Comparison of ENCODE assay signal across 18 cellular contexts in the genomic region with DNA sequence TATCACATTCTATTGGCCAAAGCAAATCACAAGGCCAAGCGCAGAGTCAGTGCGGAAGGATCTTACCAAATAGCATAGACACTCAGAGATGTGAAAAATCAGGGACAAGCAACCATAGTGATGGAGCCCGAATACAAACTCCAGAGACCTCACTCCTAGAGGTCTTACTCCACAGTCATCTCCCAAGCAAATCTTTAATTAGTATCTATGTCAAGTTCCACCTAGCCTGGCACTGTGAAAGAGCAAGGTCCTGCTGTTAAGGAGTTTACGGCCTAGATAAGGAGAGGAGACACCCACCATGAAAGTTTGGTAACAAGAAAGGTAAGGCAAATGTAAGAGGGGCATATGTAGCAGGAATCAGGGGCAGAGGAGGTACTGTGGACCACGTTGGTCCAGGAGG. TPM values are rescaled to one million over a fixed set of nuclear protein-coding genes. Genes with fewer than 3 reads are reported as not detected.
"Had no signal": no experiment of that assay in that cellular context is flagged by ENCODE, and none has a peak within 500 bp of the region (broad histone marks: within the 10 kb centered on the region; RNA-seq: fewer than 3 reads in every experiment).

No MANE protein-coding gene starts in this region.

- H3K4me1 ChIP-seq: gastrocnemius medialis, right atrium auricular region, sigmoid colon, uterus had no signal

- H3K27ac ChIP-seq: epithelial cell of prostate, esophagus muscularis mucosa, gastrocnemius medialis, ovary, right atrium auricular region, sigmoid colon, skin epidermis, uterus had no signal

- H3K27me3 ChIP-seq: esophagus muscularis mucosa, gastrocnemius medialis, ovary, right atrium auricular region, sigmoid colon, uterus had no signal

- H3K36me3 ChIP-seq: esophagus muscularis mucosa, gastrocnemius medialis, ovary, right atrium auricular region, sigmoid colon, uterus had no signal

- H3K4me3 ChIP-seq: esophagus muscularis mucosa, gastrocnemius medialis, ovary, right atrium auricular region, sigmoid colon, skin epidermis, uterus had no signal

- H3K27ac Mint-ChIP-seq: natural killer cell, type B pancreatic cell had no signal

- H3K4me3 Mint-ChIP-seq: natural killer cell, neural crest cell, type B pancreatic cell had no signal

- ATAC-seq: gastrocnemius medialis, natural killer cell had no signal

- H3K36me3 Mint-ChIP-seq: natural killer cell, type B pancreatic cell had no signal

- H3K4me1 Mint-ChIP-seq: natural killer cell had no signal

- H3K9me3 Mint-ChIP-seq: natural killer cell, neural crest cell, type B pancreatic cell had no signal

- DNase-seq: effector memory CD4-positive, alpha-beta T cell; gastrocnemius medialis; glutamatergic neuron; natural killer cell; ovary; sigmoid colon; stimulated activated CD4-positive, alpha-beta T cell treated with anti-CD3 and anti-CD28 coated beads, Interleukin-12 subunit alpha, Interleukin-12 subunit beta, amount 100 ng/mL, for 4 hours; stimulated activated naive CD4-positive, alpha-beta T cell treated with Interleukin-2 at 50 U/mL for 16 hours; uterus had no signal

- H3K9me3 ChIP-seq: esophagus muscularis mucosa, gastrocnemius medialis, ovary, right atrium auricular region, sigmoid colon, uterus had no signal

RNA-seq across cellular contexts. Expression of a gene that starts 7.4 kb away (rescaled TPM):
- total RNA-seq: lung microvascular endothelial cell, mononuclear cell, myocyte, natural killer cell had no signal
